19 cellular contexts compared by ENCODE assay signal in genomic region chr1:11413907-11414495, GRCh38.
DNase-seq lines count a peak whose midpoint lies in the region; ATAC-seq and TF ChIP-seq lines count a peak whose summit lies in the region.
"Had no signal": no experiment of that assay in that cellular context is flagged by ENCODE, and none has a peak within 500 bp of the region (broad histone marks: within the 10 kb centered on the region; RNA-seq: fewer than 3 reads in every experiment).

No MANE protein-coding gene starts in this region.

- ATAC-seq in HG02885 (IDR thresholded peaks at IDR 0.05; ENCODE audit: poor library complexity, unreplicated experiment), result no peak

- no peak overlapping the region for H3K4ac ChIP-seq in neuronal stem cell (ENCODE audit: low read length)

- H2BK5ac ChIP-seq in neuronal stem cell (ENCODE audit: low read length), result no peak overlapping the region

- TF ChIP-seq CTCF in endodermal cell (conservative IDR thresholded peaks at IDR 0.05), result no peak

- no peaks in the 10 kb centered on the region for H3K9me3 ChIP-seq in endodermal cell (ENCODE audit: control insufficient read depth, low read length)
- H3K9me3 ChIP-seq in neuronal stem cell (replicated peaks in 1 of 2; ENCODE audit: control insufficient read depth in 2 of 2, insufficient read depth in 1 of 2, low read depth in 1 of 2, low read length in 2 of 2), result no peaks in the 10 kb centered on the region
- H3K9me3 ChIP-seq: neutrophil had no signal

- H3K27me3 Mint-ChIP-seq in endodermal cell (ENCODE audit: insufficient read depth), result peaks cover 16% of the 10 kb centered on the region

- H3K27me3 ChIP-seq in endodermal cell (ENCODE audit: control insufficient read depth, insufficient read depth, low read length, poor library complexity, severe bottlenecking) (no peaks in the 10 kb centered on the region), neuronal stem cell (ENCODE audit: control insufficient read depth in 3 of 3, insufficient read depth in 3 of 3, low read depth in 1 of 3, low read length in 3 of 3) (peaks cover 0 to 8% (median 0%) of the 10 kb centered on the region in 3 experiments)

- H3K36me3 Mint-ChIP-seq in endodermal cell (ENCODE audit: low read depth), result no peaks in the 10 kb centered on the region
- H3K36me3 Mint-ChIP-seq: CD14-positive monocyte had no signal

- H3K9me3 Mint-ChIP-seq in endodermal cell, result no peaks in the 10 kb centered on the region
- H3K9me3 Mint-ChIP-seq: activated naive CD4-positive, alpha-beta T cell treated with anti-CD3 and anti-CD28 coated beads for 36 hours had no signal

- H2AFZ ChIP-seq in neuronal stem cell (ENCODE audit: low read length), result peak overlapping the region; percentile 60

- no peaks in the 10 kb centered on the region for H3K79me1 ChIP-seq in neuronal stem cell (ENCODE audit: low read depth, low read length)

- H3K36me3 ChIP-seq in endodermal cell (ENCODE audit: control insufficient read depth, insufficient read depth, low read length) (no peaks in the 10 kb centered on the region), neuronal stem cell (replicated peaks in 1 of 2; ENCODE audit: control insufficient read depth in 2 of 2, insufficient read depth in 2 of 2, low read length in 2 of 2) (no peaks in the 10 kb centered on the region)
- H3K36me3 ChIP-seq: neutrophil had no signal

- H3K27ac Mint-ChIP-seq in endodermal cell, result no peak overlapping the region
- H3K27ac Mint-ChIP-seq: activated naive CD4-positive, alpha-beta T cell treated with anti-CD3 and anti-CD28 coated beads for 36 hours; CD14-positive monocyte had no signal

- WGBS in endodermal cell (ENCODE audit: insufficient coverage in 1 of 2, insufficient read length in 1 of 2), 2 experiments, result 49 to 53% methylated on average over 6 to 8 of the region's 8 CpGs
- WGBS in neuronal stem cell (ENCODE audit: extremely low coverage in 2 of 2, insufficient read length in 2 of 2, insufficient replicate concordance in 1 of 2), 2 donors, result no CpG with 5 or more reads among the region's 8 CpGs

- H3K18ac ChIP-seq in neuronal stem cell (ENCODE audit: low read length), result no peak overlapping the region

- H3K4me3 Mint-ChIP-seq in endodermal cell, result no peak overlapping the region
- H3K4me3 Mint-ChIP-seq: activated naive CD4-positive, alpha-beta T cell treated with anti-CD3 and anti-CD28 coated beads for 36 hours; CD14-positive monocyte had no signal

- no peak overlapping the region for H3K23ac ChIP-seq in neuronal stem cell (ENCODE audit: low read depth, low read length, poor library complexity)

- peak overlapping the region; percentile 98 for H3K27ac ChIP-seq in endodermal cell (ENCODE audit: low read depth, low read length)
- peak overlapping the region; percentile 80 for H3K27ac ChIP-seq in neuronal stem cell (replicated peaks; ENCODE audit: low read length)
- H3K27ac ChIP-seq: dorsolateral prefrontal cortex, neutrophil had no signal

- H3K4me1 ChIP-seq in endodermal cell (ENCODE audit: control insufficient read depth, insufficient read depth, low read length) (no peaks in the 10 kb centered on the region), neuronal stem cell (ENCODE audit: control insufficient read depth in 2 of 2, insufficient read depth in 1 of 2, low read depth in 1 of 2, low read length in 2 of 2) (peaks cover 8 to 14% of the 10 kb centered on the region in 2 donors)

- no peak overlapping the region for H2BK15ac ChIP-seq in neuronal stem cell (ENCODE audit: low read length)

- H2BK120ac ChIP-seq in neuronal stem cell (ENCODE audit: low read depth, low read length), result no peak overlapping the region

- no peak overlapping the region for H4K91ac ChIP-seq in neuronal stem cell (ENCODE audit: low read depth, low read length, poor library complexity)

- no peak overlapping the region for H2BK12ac ChIP-seq in neuronal stem cell (ENCODE audit: low read length)

- H3K4me2 ChIP-seq in neuronal stem cell (ENCODE audit: insufficient read depth, low read length, poor library complexity, severe bottlenecking), result peak overlapping the region; percentile 21

- H3K4me3 ChIP-seq in endodermal cell (ENCODE audit: low read length) (no peak overlapping the region), neuronal stem cell (ENCODE audit: low read length in 2 of 2) (no peak overlapping the region)
- H3K4me3 ChIP-seq: dorsolateral prefrontal cortex had no signal

- no peak overlapping the region for H3K14ac ChIP-seq in neuronal stem cell (ENCODE audit: low read length)

- DNase-seq in NCI-H146 (lab: John Stamatoyannopoulos, UW) (peak; percentile 27), NCI-H146 treated with DMSO at 0.1 percent for 48 hours (lab: John Stamatoyannopoulos, UW; ENCODE audit: unreplicated experiment) (no peak), NCI-H2171 treated with DMSO at 0.1 percent for 48 hours (lab: John Stamatoyannopoulos, UW) (peak; percentile 90), endodermal cell (peak; percentile 59), neuronal stem cell (ENCODE audit: low spot score) (peak; percentile 61), AG08396 (ENCODE audit: low spot score) (no peak)
- DNase-seq in activated CD4-positive, CD25-positive, alpha-beta regulatory T cell treated with anti-CD3 and anti-CD28 coated beads, Interleukin-2, amount 50 U/mL, for 72 hours, result no peak
- DNase-seq: activated naive CD4-positive, alpha-beta T cell treated with anti-CD3 and anti-CD28 coated beads for 36 hours; DND-41; dorsolateral prefrontal cortex; erythroblast; foreskin melanocyte; Kasumi-1; NCI-H1092; SHP77; stimulated activated CD4-positive, alpha-beta T cell treated with anti-CD3 and anti-CD28 coated beads, Interleukin-12 subunit alpha, Interleukin-12 subunit beta, amount 100 ng/mL, for 4 hours had no signal

- H4K8ac ChIP-seq in neuronal stem cell (ENCODE audit: low read depth, low read length), result no peak overlapping the region

- H3K9ac ChIP-seq in endodermal cell (ENCODE audit: extremely low read depth, low read length, poor library complexity, severe bottlenecking), result no peak overlapping the region
- no peak overlapping the region for H3K9ac ChIP-seq in neuronal stem cell (ENCODE audit: low read depth, low read length, poor library complexity)

- no peak overlapping the region for H2AK5ac ChIP-seq in neuronal stem cell (ENCODE audit: low read depth, low read length)

- H3K4me1 Mint-ChIP-seq in endodermal cell, result peaks cover 20% of the 10 kb centered on the region
- H3K4me1 Mint-ChIP-seq: CD14-positive monocyte had no signal

Comparison
In these comparisons a context has a peak if more than half of its experiments do, and no peak if none do; other contexts are left out.
1. DNase-seq: peak in NCI-H146 (single experiment), NCI-H2171 treated with DMSO at 0.1 percent for 48 hours (single experiment), endodermal cell (single experiment) and neuronal stem cell (single experiment); none in NCI-H146 treated with DMSO at 0.1 percent for 48 hours (single experiment), activated CD4-positive, CD25-positive, alpha-beta regulatory T cell treated with anti-CD3 and anti-CD28 coated beads, Interleukin-2, amount 50 U/mL, for 72 hours (single experiment) and AG08396 (single experiment).